Comparison of ENCODE assay signal across 8 cellular contexts in genomic region chrX:1115411-1115810, GRCh38.
DNase-seq lines count a peak whose midpoint lies in the region; ATAC-seq and TF ChIP-seq lines count a peak whose summit lies in the region.
"Not testable (repeated sequence)": the region's sequence is repeated elsewhere in the genome, so short reads cannot be mapped to it uniquely, and the experiment has no call there.

No MANE protein-coding gene starts in this region.

- H3K9me3 ChIP-seq in RWPE2 (ENCODE audit: severe bottlenecking); neural progenitor cell (ENCODE audit: low read depth); suprapubic skin: not testable (repeated sequence)
- peaks cover 0 to 10% (median 0%) of the 10 kb centered on the region in 8 donors for H3K9me3 ChIP-seq in spleen

- H3K27ac Mint-ChIP-seq in chondrocyte (ENCODE audit: unreplicated experiment): not testable (repeated sequence)
- H3K27ac Mint-ChIP-seq in nephron progenitor cell (peak overlapping the region; percentile 15), neural progenitor cell (peak overlapping the region; percentile 22)

- H4K20me1 ChIP-seq in neural progenitor cell (ENCODE audit: low read depth): not testable (repeated sequence)

- DNase-seq in RWPE2 (ENCODE audit: low spot score): peak; percentile 23
- DNase-seq in chondrocyte (ENCODE audit: low spot score): peak; percentile 46
- DNase-seq in coronary artery (ENCODE audit: low spot score): peak; percentile 17
- not testable (repeated sequence) for DNase-seq in nephron progenitor cell; neural progenitor cell (ENCODE audit: low spot score)
- peak; percentile 58 for DNase-seq in posterior vena cava (ENCODE audit: low spot score)
- peak; percentile 12 for DNase-seq in spleen
- DNase-seq in suprapubic skin (ENCODE audit: low spot score in 2 of 2): peak; percentile 24 to 54

- H3K9me3 Mint-ChIP-seq in chondrocyte (ENCODE audit: low read depth); neural progenitor cell: not testable (repeated sequence)
- peaks cover 10% of the 10 kb centered on the region for H3K9me3 Mint-ChIP-seq in nephron progenitor cell

- not testable (repeated sequence) for H3K4me1 ChIP-seq in RWPE2 (ENCODE audit: insufficient read depth, poor library complexity, severe bottlenecking); spleen; suprapubic skin
- peaks cover 23% of the 10 kb centered on the region for H3K4me1 ChIP-seq in neural progenitor cell

- not testable (repeated sequence) for TF ChIP-seq EP300 in suprapubic skin (IDR thresholded peaks at IDR 0.05)

- TF ChIP-seq CTCF in RWPE2 (IDR thresholded peaks at IDR 0.05; ENCODE audit: poor library complexity, severe bottlenecking); chondrocyte (IDR thresholded peaks at IDR 0.05); coronary artery (IDR thresholded peaks at IDR 0.05); nephron progenitor cell (IDR thresholded peaks at IDR 0.05); neural progenitor cell (IDR thresholded peaks at IDR 0.05); spleen (IDR thresholded peaks at IDR 0.05 in 8 of 11, conservative IDR thresholded peaks at IDR 0.05 in 3 of 11); suprapubic skin (IDR thresholded peaks at IDR 0.05): not testable (repeated sequence)

- intact Hi-C loops in posterior vena cava (cut with DNase I); spleen (cut with DNase I; ENCODE audit: low total_unique reads): not testable (repeated sequence)

- H3K27ac ChIP-seq in RWPE2 (ENCODE audit: poor library complexity, severe bottlenecking); coronary artery; neural progenitor cell; spleen; suprapubic skin: not testable (repeated sequence)

- H3K4me2 ChIP-seq in neural progenitor cell: not testable (repeated sequence)

- H3K27me3 Mint-ChIP-seq in chondrocyte (ENCODE audit: low read depth): peaks cover 40% of the 10 kb centered on the region
- peaks cover 77% of the 10 kb centered on the region for H3K27me3 Mint-ChIP-seq in nephron progenitor cell (ENCODE audit: low read depth, poor library complexity)
- H3K27me3 Mint-ChIP-seq in neural progenitor cell (ENCODE audit: insufficient read depth, low read depth): peaks cover 14% of the 10 kb centered on the region

- H3K27me3 ChIP-seq in RWPE2 (ENCODE audit: insufficient read depth, poor library complexity, severe bottlenecking); neural progenitor cell: not testable (repeated sequence)
- H3K27me3 ChIP-seq in spleen (replicated peaks in 1 of 7) (peaks cover 0 to 36% (median 6%) of the 10 kb centered on the region in 7 donors), suprapubic skin (peaks cover 15% of the 10 kb centered on the region)

- TF ChIP-seq POLR2A in spleen (IDR thresholded peaks at IDR 0.05); suprapubic skin (IDR thresholded peaks at IDR 0.05): not testable (repeated sequence)

- not testable (repeated sequence) for H3K9ac ChIP-seq in neural progenitor cell

- 90 to 96% (median 94%) methylated on average over 12 of the region's 12 CpGs for WGBS in spleen, 5 donors
- 85% methylated on average over 8 of the region's 12 CpGs for WGBS in suprapubic skin

- peaks cover 26% of the 10 kb centered on the region for H3F3A ChIP-seq in neural progenitor cell (ENCODE audit: low read depth)

- H3K4me3 Mint-ChIP-seq in chondrocyte (ENCODE audit: unreplicated experiment); nephron progenitor cell; neural progenitor cell: not testable (repeated sequence)

- H3K36me3 ChIP-seq in RWPE2 (ENCODE audit: low read depth); neural progenitor cell; spleen; suprapubic skin: not testable (repeated sequence)

- ATAC-seq in RWPE2 (ENCODE audit: low read depth): not testable (repeated sequence)

- H3K36me3 Mint-ChIP-seq in chondrocyte (ENCODE audit: low read depth); nephron progenitor cell (ENCODE audit: low read depth); neural progenitor cell: not testable (repeated sequence)

- H3K79me2 ChIP-seq in neural progenitor cell (ENCODE audit: low read depth): not testable (repeated sequence)

- not testable (repeated sequence) for H3K4me3 ChIP-seq in RWPE2 (ENCODE audit: severe bottlenecking); coronary artery; neural progenitor cell; spleen; suprapubic skin

- not testable (repeated sequence) for H2AFZ ChIP-seq in neural progenitor cell (replicated peaks)

- not testable (repeated sequence) for H3K4me1 Mint-ChIP-seq in chondrocyte (ENCODE audit: low read depth)
- H3K4me1 Mint-ChIP-seq in nephron progenitor cell (peaks cover 41% of the 10 kb centered on the region), neural progenitor cell (peaks cover 28% of the 10 kb centered on the region)
